In genomic region chr4:184259866-184260265, GRCh38 we compare ENCODE assay signal across 23 cellular contexts. TPM values are rescaled to one million over a fixed set of nuclear protein-coding genes. Genes with fewer than 3 reads are reported as not detected.
DNase-seq lines count a peak whose midpoint lies in the region; ATAC-seq and TF ChIP-seq lines count a peak whose summit lies in the region.
"Had no signal": no experiment of that assay in that cellular context is flagged by ENCODE, and none has a peak within 500 bp of the region (broad histone marks: within the 10 kb centered on the region; RNA-seq: fewer than 3 reads in every experiment).

No MANE protein-coding gene starts in this region.

- no peak overlapping the region for H2BK120ac ChIP-seq in neuronal stem cell (ENCODE audit: low read depth, low read length)

- peak overlapping the region; percentile 23 for H3K18ac ChIP-seq in neuronal stem cell (ENCODE audit: low read length)

- H3K4me3 ChIP-seq in esophagus muscularis mucosa = no peak overlapping the region
- no peak overlapping the region for H3K4me3 ChIP-seq in neuronal stem cell (ENCODE audit: low read length in 2 of 2)
- no peak overlapping the region for H3K4me3 ChIP-seq in upper lobe of right lung
- no peak overlapping the region for H3K4me3 ChIP-seq in hepatocyte
- H3K4me3 ChIP-seq: BLaER1 had no signal

- no peak overlapping the region for H3K14ac ChIP-seq in neuronal stem cell (ENCODE audit: low read length)

- H3K27ac ChIP-seq in esophagus muscularis mucosa (replicated peaks in 1 of 4) (no peak overlapping the region), neuronal stem cell (replicated peaks; ENCODE audit: low read length) (no peak overlapping the region), upper lobe of right lung (no peak overlapping the region), hepatocyte (no peak overlapping the region)
- H3K27ac ChIP-seq: BLaER1 had no signal

- H3K9me2 ChIP-seq in hepatocyte (replicated peaks; ENCODE audit: insufficient read depth) = no peaks in the 10 kb centered on the region

- H3K9me3 ChIP-seq in esophagus muscularis mucosa = no peaks in the 10 kb centered on the region
- no peaks in the 10 kb centered on the region for H3K9me3 ChIP-seq in neuronal stem cell (replicated peaks in 1 of 2; ENCODE audit: control insufficient read depth in 2 of 2, insufficient read depth in 1 of 2, low read depth in 1 of 2, low read length in 2 of 2)
- no peaks in the 10 kb centered on the region for H3K9me3 ChIP-seq in upper lobe of right lung
- H3K9me3 ChIP-seq in hepatocyte (ENCODE audit: low read depth) = no peaks in the 10 kb centered on the region
- H3K9me3 ChIP-seq: BLaER1 had no signal

- H4K91ac ChIP-seq in neuronal stem cell (ENCODE audit: low read depth, low read length, poor library complexity) = no peak overlapping the region

- H3K79me2 ChIP-seq in hepatocyte = no peaks in the 10 kb centered on the region

- no peak overlapping the region for H2AK5ac ChIP-seq in neuronal stem cell (ENCODE audit: low read depth, low read length)

- H3K36me3 Mint-ChIP-seq in activated CD4-positive, alpha-beta T cell treated with anti-CD3 and anti-CD28 coated beads, Interleukin-2, amount 10 ng/mL, durations not matched to agents 24 days and 14 days (ENCODE audit: low read depth) = no peaks in the 10 kb centered on the region
- H3K36me3 Mint-ChIP-seq: CD14-positive monocyte; CD4-positive, alpha-beta memory T cell; IgD-negative memory B cell had no signal

- 46% methylated on average over 6 of the region's 6 CpGs for WGBS in esophagus muscularis mucosa
- WGBS in neuronal stem cell (ENCODE audit: extremely low coverage in 2 of 2, insufficient read length in 2 of 2, insufficient replicate concordance in 1 of 2), 2 donors = no CpG with 5 or more reads among the region's 6 CpGs
- 51% methylated on average over 6 of the region's 6 CpGs for WGBS in hepatocyte (ENCODE audit: low lambda C conversion rate, missing lambda C conversion rate)

- peaks cover 0 to 10% (median 0%) of the 10 kb centered on the region in 4 donors for H3K27me3 ChIP-seq in esophagus muscularis mucosa
- peaks cover 0 to 9% (median 0%) of the 10 kb centered on the region in 3 experiments for H3K27me3 ChIP-seq in neuronal stem cell (ENCODE audit: control insufficient read depth in 3 of 3, insufficient read depth in 3 of 3, low read depth in 1 of 3, low read length in 3 of 3)
- no peaks in the 10 kb centered on the region for H3K27me3 ChIP-seq in upper lobe of right lung
- no peaks in the 10 kb centered on the region for H3K27me3 ChIP-seq in hepatocyte
- H3K27me3 ChIP-seq: BLaER1 had no signal

- H2BK12ac ChIP-seq in neuronal stem cell (ENCODE audit: low read length) = no peak overlapping the region

- no peaks in the 10 kb centered on the region for H4K20me1 ChIP-seq in hepatocyte (ENCODE audit: insufficient read depth, poor library complexity, severe bottlenecking)
- H4K20me1 ChIP-seq: BLaER1 had no signal

- H3K4me1 ChIP-seq in esophagus muscularis mucosa (peaks cover 0 to 5% (median 2%) of the 10 kb centered on the region in 4 donors), neuronal stem cell (ENCODE audit: control insufficient read depth in 2 of 2, insufficient read depth in 1 of 2, low read depth in 1 of 2, low read length in 2 of 2) (peaks cover 2 to 7% of the 10 kb centered on the region in 2 donors), upper lobe of right lung (no peaks in the 10 kb centered on the region), hepatocyte (ENCODE audit: insufficient read depth) (no peaks in the 10 kb centered on the region)

- ATAC-seq in upper lobe of right lung = peak; percentile 29
- ATAC-seq in HG02970 (IDR thresholded peaks at IDR 0.05; ENCODE audit: low FRiP score, unreplicated experiment) = no peak
- ATAC-seq: HCT116, HepG2 had no signal

- no peak overlapping the region for H3K4me3 Mint-ChIP-seq in activated CD4-positive, alpha-beta T cell treated with anti-CD3 and anti-CD28 coated beads, Interleukin-2, amount 10 ng/mL, durations not matched to agents 24 days and 14 days
- H3K4me3 Mint-ChIP-seq: CD14-positive monocyte; CD4-positive, alpha-beta memory T cell; HFFc6; IgD-negative memory B cell had no signal

- H3K27ac Mint-ChIP-seq in activated CD4-positive, alpha-beta T cell treated with anti-CD3 and anti-CD28 coated beads, Interleukin-2, amount 10 ng/mL, durations not matched to agents 24 days and 14 days = no peak overlapping the region
- H3K27ac Mint-ChIP-seq: CD14-positive monocyte; CD4-positive, alpha-beta memory T cell; HFFc6 had no signal

- TF ChIP-seq CTCF in esophagus muscularis mucosa (IDR thresholded peaks at IDR 0.05) = no peak
- no peak for TF ChIP-seq CTCF in upper lobe of right lung (IDR thresholded peaks at IDR 0.05)
- no peak for TF ChIP-seq CTCF in GM10266 (IDR thresholded peaks at IDR 0.05; ENCODE audit: control insufficient read depth, insufficient read depth, low read depth, missing control alignments)
- TF ChIP-seq CTCF in hepatocyte (IDR thresholded peaks at IDR 0.05; ENCODE audit: poor library complexity) = no peak

- H3K36me3 ChIP-seq in esophagus muscularis mucosa (no peaks in the 10 kb centered on the region), neuronal stem cell (replicated peaks in 1 of 2; ENCODE audit: control insufficient read depth in 2 of 2, insufficient read depth in 2 of 2, low read length in 2 of 2) (no peaks in the 10 kb centered on the region), upper lobe of right lung (no peaks in the 10 kb centered on the region), hepatocyte (replicated peaks; ENCODE audit: insufficient read depth, low read depth) (no peaks in the 10 kb centered on the region)
- H3K36me3 ChIP-seq: BLaER1 had no signal

- H3K4me2 ChIP-seq in neuronal stem cell (ENCODE audit: insufficient read depth, low read length, poor library complexity, severe bottlenecking) (no peak overlapping the region), hepatocyte (no peak overlapping the region)
- H3K4me2 ChIP-seq: BLaER1 had no signal

- peaks cover 19% of the 10 kb centered on the region for H3K4me1 Mint-ChIP-seq in activated CD4-positive, alpha-beta T cell treated with anti-CD3 and anti-CD28 coated beads, Interleukin-2, amount 10 ng/mL, durations not matched to agents 24 days and 14 days

- intact Hi-C loops in activated CD4-positive, alpha-beta T cell treated with anti-CD3 and anti-CD28 coated beads, Interleukin-2, amount 10 ng/mL, durations not matched to agents 24 days and 14 days (cut with micrococcal nuclease) = loop anchor here (5.0 to 10.0 kb wide), 3 partner anchors 322 to 705 kb away; partner anchors contain the start of gene ACSL1
- intact Hi-C loops in esophagus muscularis mucosa (cut with DNase I) (loop anchor here (5.0 kb wide), 2 partner anchors 217 to 387 kb away; partner anchors contain the start of genes CASP3 and PRIMPOL), upper lobe of right lung (cut with DNase I) (loop anchor here (10.0 kb wide), 1 partner anchor 285 kb away; no protein-coding TSS in a partner anchor)

- no peak for TF ChIP-seq EP300 in esophagus muscularis mucosa (IDR thresholded peaks at IDR 0.05)

- DNase-seq in activated CD4-positive, alpha-beta T cell treated with anti-CD3 and anti-CD28 coated beads, Interleukin-2, amount 10 ng/mL, durations not matched to agents 24 days and 14 days = peak; percentile 55
- DNase-seq in activated CD4-positive, alpha-beta T cell treated with anti-CD3 and anti-CD28 coated beads, Interleukin-2, amount 50 U/mL, for 1 hour = no peak
- DNase-seq in esophagus muscularis mucosa (ENCODE audit: extremely low spot score) = peak; percentile 72
- no peak for DNase-seq in neuronal stem cell (ENCODE audit: low spot score)
- DNase-seq in upper lobe of right lung = no peak
- DNase-seq in GM10266 (ENCODE audit: extremely low spot score) = no peak
- DNase-seq in hepatocyte (ENCODE audit: low spot score) = no peak
- DNase-seq: 8988T; CD4-positive, alpha-beta memory T cell; DMS153; DND-41; EL; GOT3; H7; HFFc6 had no signal

- TF ChIP-seq POLR2A in esophagus muscularis mucosa (IDR thresholded peaks at IDR 0.05; ENCODE audit: low read depth) = no peak

- no peaks in the 10 kb centered on the region for H3K79me1 ChIP-seq in neuronal stem cell (ENCODE audit: low read depth, low read length)

- H3K23ac ChIP-seq in neuronal stem cell (ENCODE audit: low read depth, low read length, poor library complexity) = no peak overlapping the region

- no peaks in the 10 kb centered on the region for H3K27me3 Mint-ChIP-seq in activated CD4-positive, alpha-beta T cell treated with anti-CD3 and anti-CD28 coated beads, Interleukin-2, amount 10 ng/mL, durations not matched to agents 24 days and 14 days
- H3K27me3 Mint-ChIP-seq: IgD-negative memory B cell had no signal

- H4K8ac ChIP-seq in neuronal stem cell (ENCODE audit: low read depth, low read length) = no peak overlapping the region

- no peak overlapping the region for H3K9ac ChIP-seq in neuronal stem cell (ENCODE audit: low read depth, low read length, poor library complexity)
- H3K9ac ChIP-seq: BLaER1 had no signal

- H3K4ac ChIP-seq in neuronal stem cell (ENCODE audit: low read length) = no peak overlapping the region

- H2AFZ ChIP-seq in neuronal stem cell (ENCODE audit: low read length) (no peak overlapping the region), hepatocyte (no peak overlapping the region)

- no peaks in the 10 kb centered on the region for H3K9me3 Mint-ChIP-seq in activated CD4-positive, alpha-beta T cell treated with anti-CD3 and anti-CD28 coated beads, Interleukin-2, amount 10 ng/mL, durations not matched to agents 24 days and 14 days
- H3K9me3 Mint-ChIP-seq: HFFc6, IgD-negative memory B cell had no signal

- no peak overlapping the region for H2BK15ac ChIP-seq in neuronal stem cell (ENCODE audit: low read length)

- H2BK5ac ChIP-seq in neuronal stem cell (ENCODE audit: low read length) = no peak overlapping the region

RNA-seq across cellular contexts. Expression of gene ENPP6, which starts 42.2 kb away (rescaled TPM):
- 0.61 and 1.2 TPM in 2 replicates for total RNA-seq in activated CD4-positive, alpha-beta T cell treated with anti-CD3 and anti-CD28 coated beads, Interleukin-2, amount 10 ng/mL, durations not matched to agents 24 days and 14 days
- total RNA-seq in esophagus muscularis mucosa = 1 to 10 TPM in 1 of 4 donors, under 1 TPM in 3; 0.42 to 1.1 (median 0.92) TPM
- 0.01 TPM for polyA plus RNA-seq in neuronal stem cell (2013, experiment 1 of 2)
- polyA plus RNA-seq in neuronal stem cell (2013, experiment 2 of 2) = 0.01 TPM
- total RNA-seq in upper lobe of right lung = 0.12 TPM
- 0.03 TPM in 1 of 2 replicates, not detected in the other for total RNA-seq in hepatocyte
- not detected in 2 replicates for polyA plus RNA-seq in hepatocyte
- total RNA-seq: A673; CD4-positive, alpha-beta memory T cell; G401; H7; HepG2; HFFc6 had no signal
- polyA plus RNA-seq: CD4-positive, alpha-beta memory T cell; HepG2; IgD-negative memory B cell had no signal

Comparison
In these comparisons a context has a peak if more than half of its experiments do, and no peak if none do; other contexts are left out.
1. DNase-seq: peak in activated CD4-positive, alpha-beta T cell treated with anti-CD3 and anti-CD28 coated beads, Interleukin-2, amount 10 ng/mL, durations not matched to agents 24 days and 14 days (single experiment) and esophagus muscularis mucosa (single experiment); none in activated CD4-positive, alpha-beta T cell treated with anti-CD3 and anti-CD28 coated beads, Interleukin-2, amount 50 U/mL, for 1 hour (single experiment), neuronal stem cell (single experiment), upper lobe of right lung (single experiment), GM10266 (single experiment) and hepatocyte (single experiment).